ENCODE assay signal across 22 cellular contexts in the genomic region with DNA sequence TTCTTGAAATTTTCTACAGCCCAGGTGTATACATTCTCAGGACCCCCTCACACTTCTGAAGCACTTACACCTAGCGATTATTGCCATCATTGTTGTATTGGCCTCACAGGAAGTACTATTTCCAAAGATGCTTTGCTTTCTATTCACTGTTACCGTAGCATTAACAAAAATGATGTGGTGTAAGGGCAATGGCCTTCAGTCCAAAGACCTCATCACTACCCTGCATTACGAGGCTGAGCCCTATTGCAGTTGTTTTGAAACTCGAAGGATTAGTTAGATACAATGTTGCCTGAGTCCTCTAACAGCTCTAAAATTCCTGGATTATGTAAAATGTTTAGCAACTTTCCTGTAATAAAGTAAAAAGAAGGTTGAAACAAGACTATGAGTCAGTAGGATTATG. TPM values are rescaled to one million over a fixed set of nuclear protein-coding genes. Genes with fewer than 3 reads are reported as not detected.
A peak's percentile ranks its signal among the peaks of the same experiment; 100 is the strongest.
DNase-seq lines count a peak whose midpoint lies in the region; ATAC-seq, FAIRE-seq and TF ChIP-seq lines count a peak whose summit lies in the region.
"Had no signal": no experiment of that assay in that cellular context is flagged by ENCODE, and none has a peak within 500 bp of the region (broad histone marks: within the 10 kb centered on the region; RNA-seq: fewer than 3 reads in every experiment).

No MANE protein-coding gene starts in this region.

- in situ Hi-C loops in HepG2 (cut with HindIII; ENCODE audit: extremely low pct_ligation_motif_present, low pct_unique_long_range_greater_than_20kb): loop anchor here (10.0 kb wide), 1 partner anchor 279 kb away; no protein-coding TSS in a partner anchor

- peaks cover 4 to 23% (median 13%) of the 10 kb centered on the region in 4 donors for H3K4me1 ChIP-seq in liver (ENCODE audit: control insufficient read depth in 4 of 4, insufficient read depth in 4 of 4, low read length in 3 of 4)
- peaks cover 11% of the 10 kb centered on the region for H3K4me1 ChIP-seq in HepG2 (ENCODE audit: insufficient read depth, low read length)
- peaks cover 64% of the 10 kb centered on the region for H3K4me1 ChIP-seq in OCI-LY3 (ENCODE audit: low read length)
- H3K4me1 ChIP-seq: HAP-1 had no signal

- WGBS in liver: 51% methylated on average over 4 of the region's 4 CpGs
- 26% methylated on average over 4 of the region's 4 CpGs for WGBS in HepG2 (ENCODE audit: low lambda C conversion rate)

- no peaks in the 10 kb centered on the region for H3K36me3 ChIP-seq in liver (ENCODE audit: control insufficient read depth in 4 of 4, insufficient read depth in 3 of 4, low read depth in 1 of 4, low read length in 3 of 4)
- H3K36me3 ChIP-seq in HepG2 (replicated peaks in 1 of 2; ENCODE audit: control insufficient read depth in 1 of 2, insufficient read depth in 2 of 2, low read length in 2 of 2): no peaks in the 10 kb centered on the region
- no peaks in the 10 kb centered on the region for H3K36me3 ChIP-seq in OCI-LY3 (replicated peaks; ENCODE audit: low read depth, low read length)
- H3K36me3 ChIP-seq: BLaER1 treated with 17β-estradiol and CSF1 and Interleukin-3, amounts not matched to agents 10 nM and 100 nM; HAP-1 had no signal

- ATAC-seq in HepG2: no peak
- ATAC-seq in GM18520 (IDR thresholded peaks at IDR 0.05; ENCODE audit: unreplicated experiment): no peak

- H3K27me3 ChIP-seq in liver (ENCODE audit: control insufficient read depth in 4 of 4, insufficient read depth in 4 of 4, low read length in 3 of 4): peaks cover 0 to 13% (median 4%) of the 10 kb centered on the region in 4 donors
- peaks cover 6 to 41% of the 10 kb centered on the region in 2 experiments; a peak in 4 of 5 replicates for H3K27me3 ChIP-seq in HepG2 (ENCODE audit: control insufficient read depth in 1 of 2, insufficient read depth in 2 of 2, low read length in 2 of 2)
- no peaks in the 10 kb centered on the region for H3K27me3 ChIP-seq in OCI-LY3 (ENCODE audit: low read depth, low read length)

- POLR2A ChIA-PET in HepG2 (lab: Yijun Ruan, JAX): no interaction called here

- TF ChIP-seq CTCF in liver (IDR thresholded peaks at IDR 0.05; ENCODE audit: low read depth, low read length, missing input control): no peak
- no peak for TF ChIP-seq CTCF in HepG2 (CRISPR knock-in tag; IDR thresholded peaks at IDR 0.05)
- TF ChIP-seq CTCF in OCI-LY3 (IDR thresholded peaks at IDR 0.05; ENCODE audit: low read depth, low read length): no peak
- no peak for TF ChIP-seq CTCF in glutamatergic neuron (IDR thresholded peaks at IDR 0.05; ENCODE audit: partially characterized antibody, unreplicated experiment)

- H3K4me3 Mint-ChIP-seq in glutamatergic neuron (ENCODE audit: unreplicated experiment): peak overlapping the region; percentile 42
- H3K4me3 Mint-ChIP-seq: CD4-positive, alpha-beta memory T cell; HFFc6 had no signal

- H3K9ac ChIP-seq in liver (ENCODE audit: low read depth in 1 of 2, low read length in 2 of 2) (no peak overlapping the region), HepG2 (ENCODE audit: insufficient read depth, low read depth, low read length) (no peak overlapping the region), OCI-LY3 (ENCODE audit: low read length) (peak overlapping the region; percentile 92)
- H3K9ac ChIP-seq: BLaER1 treated with 17β-estradiol and CSF1 and Interleukin-3, amounts not matched to agents 10 nM and 100 nM had no signal

- no peaks in the 10 kb centered on the region for H4K20me1 ChIP-seq in HepG2 (ENCODE audit: insufficient read depth, low read length)
- H4K20me1 ChIP-seq in OCI-LY3 (ENCODE audit: insufficient read depth, low read length): no peaks in the 10 kb centered on the region

- H2AFZ ChIP-seq in HepG2 (ENCODE audit: low read length) (no peak overlapping the region), OCI-LY3 (ENCODE audit: low read depth, low read length) (no peak overlapping the region)

- FAIRE-seq in HepG2 (lab: Jason Lieb, UNC) (no peak), urothelium cell line (lab: Jason Lieb, UNC) (peak; percentile 23)

- no peak overlapping the region for H3K4me2 ChIP-seq in HepG2 (ENCODE audit: low read depth, low read length)
- peak overlapping the region; percentile 96 for H3K4me2 ChIP-seq in OCI-LY3 (ENCODE audit: low read length)

- peaks cover 9% of the 10 kb centered on the region for H3K27me3 Mint-ChIP-seq in glutamatergic neuron (ENCODE audit: unreplicated experiment)

- peaks cover 20% of the 10 kb centered on the region for H3K4me1 Mint-ChIP-seq in glutamatergic neuron (ENCODE audit: low read depth, unreplicated experiment)

- H3K27ac Mint-ChIP-seq in glutamatergic neuron (ENCODE audit: unreplicated experiment): no peak overlapping the region
- H3K27ac Mint-ChIP-seq: CD4-positive, alpha-beta memory T cell; HFFc6; T-cell had no signal

- CTCF ChIA-PET in HepG2 (lab: Yijun Ruan, JAX; ENCODE audit: low intra/inter-chr PET ratio, low total read pairs): no interaction called here

- no peak for TF ChIP-seq POLR2A in HepG2 (IDR thresholded peaks at IDR 0.05; ENCODE audit: insufficient read depth in 1 of 2, low read depth in 2 of 2, low read length in 2 of 2)

- H3K36me3 Mint-ChIP-seq in glutamatergic neuron (ENCODE audit: unreplicated experiment): peaks cover 5% of the 10 kb centered on the region
- H3K36me3 Mint-ChIP-seq: CD4-positive, alpha-beta memory T cell; T-cell had no signal

- no peak overlapping the region for H3K4me3 ChIP-seq in liver (ENCODE audit: low read depth in 1 of 3, low read length in 3 of 3)
- H3K4me3 ChIP-seq in HepG2 (replicated peaks in 1 of 3; ENCODE audit: insufficient read depth in 1 of 3, low read depth in 2 of 3, low read length in 3 of 3): no peak overlapping the region
- H3K4me3 ChIP-seq in OCI-LY3 (ENCODE audit: low read length): peak overlapping the region; percentile 94
- H3K4me3 ChIP-seq: BLaER1 treated with 17β-estradiol and CSF1 and Interleukin-3, amounts not matched to agents 10 nM and 100 nM; HAP-1 had no signal

- no peak overlapping the region for H3K27ac ChIP-seq in liver (ENCODE audit: low read depth in 1 of 2, low read length in 2 of 2)
- H3K27ac ChIP-seq in HepG2 (ENCODE audit: extremely low read length, insufficient read depth, low read length): no peak overlapping the region
- peak overlapping the region; percentile 98 for H3K27ac ChIP-seq in OCI-LY3 (ENCODE audit: low read length)
- H3K27ac ChIP-seq: BLaER1 treated with 17β-estradiol and CSF1 and Interleukin-3, amounts not matched to agents 10 nM and 100 nM; RWPE1 had no signal

- BruUV-seq in HepG2 (replicated peaks; lab: Mats Ljungman, UMichigan): no TSS peak

- TF ChIP-seq EP300 in HepG2 (IDR thresholded peaks at IDR 0.05; ENCODE audit: low read depth in 2 of 2, low read length in 2 of 2): no peak
- no peak for TF ChIP-seq EP300 in HepG2 (CRISPR knock-in tag; IDR thresholded peaks at IDR 0.05; ENCODE audit: borderline replicate concordance)

- H3K9me3 ChIP-seq in liver (ENCODE audit: control insufficient read depth in 4 of 4, low read length in 3 of 4): no peaks in the 10 kb centered on the region
- no peaks in the 10 kb centered on the region for H3K9me3 ChIP-seq in HepG2 (ENCODE audit: low read length)
- no peaks in the 10 kb centered on the region for H3K9me3 ChIP-seq in OCI-LY3 (ENCODE audit: insufficient read depth, low read length)
- H3K9me3 ChIP-seq: BLaER1 treated with 17β-estradiol and CSF1 and Interleukin-3, amounts not matched to agents 10 nM and 100 nM; HAP-1 had no signal

- H3K9me3 Mint-ChIP-seq in glutamatergic neuron (ENCODE audit: unreplicated experiment): peaks cover 13% of the 10 kb centered on the region
- H3K9me3 Mint-ChIP-seq: HFFc6, T-cell had no signal

- DNase-seq in HepG2 (ENCODE audit: low spot score) (no peak), glutamatergic neuron (no peak), urothelium cell line (ENCODE audit: low spot score) (no peak), HK-2 (ENCODE audit: unreplicated experiment) (no peak), NCI-H1105 (lab: John Stamatoyannopoulos, UW) (no peak)
- DNase-seq: COR-L47; GOT3; HFFc6; KG1; NCI-H1048; NCI-H1417 treated with DMSO at 0.1 percent for 48 hours; NCI-H2081 treated with DMSO at 0.1 percent for 48 hours; NK-92 treated with Interleukin-12 subunit alpha and Interleukin-12 subunit beta, amount 100 ng/mL, for 24 hours had no signal

- intact Hi-C loops in HepG2 (cut with micrococcal nuclease; ENCODE audit: unreplicated experiment): loop anchor here (2.0 kb wide), 1 partner anchor 43 kb away; no protein-coding TSS in a partner anchor

- TF ChIP-seq RAD21 in liver (IDR thresholded peaks at IDR 0.05) (no peak), HepG2 (CRISPR knock-in tag; IDR thresholded peaks at IDR 0.05) (no peak)

- H3K79me2 ChIP-seq in HepG2 (ENCODE audit: insufficient read depth, low read length): no peaks in the 10 kb centered on the region
- H3K79me2 ChIP-seq in OCI-LY3 (ENCODE audit: low read length): peaks cover 77% of the 10 kb centered on the region

TF ChIP-seq in liver, 16 proteins besides CTCF, POLR2A, EP300 and RAD21 (continues in another document):
- no peak for TF ChIP-seq FOXA1 (IDR thresholded peaks at IDR 0.05)

TF ChIP-seq in HepG2, 621 proteins besides CTCF, POLR2A, EP300 and RAD21 (continues in another document):
- no peak for TF ChIP-seq AGO2 (optimal IDR thresholded peaks at IDR 0.05; ENCODE audit: low read depth, low read length)

RNA-seq across cellular contexts. Expression of a gene that starts 2.9 kb away (rescaled TPM):
- total RNA-seq in liver (1 to 10 TPM; 1.1 to 3.2 TPM), HepG2 (2016; rRNA removed; fragmentation: Illumina TruSeq; extraction: Trizol) (0.31 and 0.39 TPM in 2 replicates), glutamatergic neuron (ENCODE audit: unreplicated experiment) (120 TPM)
- polyA plus RNA-seq in liver (under 1 TPM; 0.17 to 0.18 TPM), HepG2 (2011; rRNA removed) (0.31 and 0.33 TPM in 2 replicates)
- total RNA-seq in HepG2 (2016; cell fraction: cytosol; rRNA removed; fragmentation: Illumina TruSeq; extraction: Trizol; ENCODE audit: low read depth): 0.18 TPM in 1 of 2 replicates, not detected in the other
- total RNA-seq in HepG2 (2016; cell fraction: insoluble cytoplasmic fraction; rRNA removed; fragmentation: Illumina TruSeq; extraction: Trizol): 0.35 and 0.61 TPM in 2 replicates
- 0.07 and 0.15 TPM in 2 replicates for total RNA-seq in HepG2 (2016; cell fraction: membrane; rRNA removed; fragmentation: Illumina TruSeq; extraction: Trizol)
- total RNA-seq in HepG2 (2016; cell fraction: nucleus; rRNA removed; fragmentation: Illumina TruSeq; extraction: Trizol): 0.91 and 1.6 TPM in 2 replicates
- polyA plus RNA-seq in HepG2 (2011; cell fraction: cytosol; rRNA removed): 0.11 and 0.21 TPM in 2 replicates
- polyA plus RNA-seq in HepG2 (2011; cell fraction: nucleus; rRNA removed): 0.10 and 0.16 TPM in 2 replicates
- 0.15 and 0.24 TPM in 2 replicates for polyA plus RNA-seq in HepG2 (2012)
- polyA plus RNA-seq in HepG2 (2016; cell fraction: cytosol; fragmentation: Illumina TruSeq; extraction: Trizol; ENCODE audit: low read depth): 0.02 TPM in 1 of 2 replicates, not detected in the other
- polyA plus RNA-seq in HepG2 (2016; cell fraction: insoluble cytoplasmic fraction; fragmentation: Illumina TruSeq; extraction: Trizol; ENCODE audit: low read depth): 0.47 and 0.73 TPM in 2 replicates
- polyA plus RNA-seq in HepG2 (2016; cell fraction: membrane; fragmentation: Illumina TruSeq; extraction: Trizol; ENCODE audit: low read depth): 0.07 and 0.08 TPM in 2 replicates
- 1.9 and 2.0 TPM in 2 replicates for polyA plus RNA-seq in HepG2 (2016; cell fraction: nucleus; fragmentation: Illumina TruSeq; extraction: Trizol; ENCODE audit: insufficient read depth, low read depth)
- polyA minus RNA-seq in HepG2 (2011; rRNA and poly(A)+ RNA removed; ENCODE audit: low replicate concordance): 0.42 and 0.90 TPM in 2 replicates
- 0.26 and 0.89 TPM in 2 replicates for polyA minus RNA-seq in HepG2 (2011; cell fraction: cytosol; rRNA and poly(A)+ RNA removed)
- polyA minus RNA-seq in HepG2 (2011; cell fraction: nucleus; rRNA and poly(A)+ RNA removed): 0.75 and 1.3 TPM in 2 replicates
- total RNA-seq: G401 had no signal

Comparison
In these comparisons a context has a peak if more than half of its experiments do, and no peak if none do; other contexts are left out.
1. RNA of a gene that starts 2.9 kb away (total RNA-seq): 120 TPM in glutamatergic neuron (single experiment); 1.1 to 3.2 TPM in liver and 0.07 to 1.6 TPM in HepG2; every median in the first group is over 10 times any median in the second.